Comparison of ENCODE assay signal across 22 cellular contexts in genomic region chrX:129086802-129087201, GRCh38.
"Had no signal": no experiment of that assay in that cellular context is flagged by ENCODE, and none has a peak within 500 bp of the region (broad histone marks: within the 10 kb centered on the region; RNA-seq: fewer than 3 reads in every experiment).

No MANE protein-coding gene starts in this region.

- H3K4me3 ChIP-seq: coronary artery, dorsolateral prefrontal cortex, esophagus muscularis mucosa, heart right ventricle, left lung, lower lobe of right lung, mucosa of descending colon had no signal

- H3K27me3 ChIP-seq: esophagus muscularis mucosa, foreskin keratinocyte, heart right ventricle, left lung had no signal

- H3K4me3 Mint-ChIP-seq: mesothelial cell of epicardium had no signal

- FAIRE-seq: endothelial cell of umbilical vein, frontal cortex, islet of Langerhans, keratinocyte had no signal

- DNase-seq: dermis blood vessel endothelial cell; dorsolateral prefrontal cortex; effector CD4-positive, alpha-beta T cell; effector memory CD4-positive, alpha-beta T cell; foreskin keratinocyte; glutamatergic neuron; head of caudate nucleus; heart right ventricle; hippocampal formation; left cardiac atrium; left lung; left ventricle myocardium superior; lower lobe of right lung; mesenchymal stem cell; mucosa of descending colon had no signal

- H3K36me3 ChIP-seq: esophagus muscularis mucosa, heart right ventricle, left lung, lower lobe of right lung had no signal

- H3K9me3 ChIP-seq: left lung, lower lobe of right lung, mucosa of descending colon had no signal

- H3K27ac Mint-ChIP-seq: mesothelial cell of epicardium had no signal

- H3K4me1 ChIP-seq: esophagus muscularis mucosa, foreskin keratinocyte, heart right ventricle, left lung, lower lobe of right lung had no signal

- H3K27ac ChIP-seq: coronary artery, dorsolateral prefrontal cortex, esophagus muscularis mucosa, foreskin keratinocyte, heart right ventricle, left lung, lower lobe of right lung had no signal

- ATAC-seq: foreskin keratinocyte, heart right ventricle, left cardiac atrium, left lung, left ventricle myocardium superior, lower lobe of right lung, mucosa of descending colon had no signal

- H3K4me1 Mint-ChIP-seq: mesothelial cell of epicardium had no signal

- H3K36me3 Mint-ChIP-seq: mesothelial cell of epicardium had no signal
